19 cellular contexts compared by ENCODE assay signal in genomic region chr3:134609821-134610454, GRCh38. TPM values are rescaled to one million over a fixed set of nuclear protein-coding genes. Genes with fewer than 3 reads are reported as not detected.
DNase-seq lines count a peak whose midpoint lies in the region; ATAC-seq and TF ChIP-seq lines count a peak whose summit lies in the region.
"Had no signal": no experiment of that assay in that cellular context is flagged by ENCODE, and none has a peak within 500 bp of the region (broad histone marks: within the 10 kb centered on the region; RNA-seq: fewer than 3 reads in every experiment).

No MANE protein-coding gene starts in this region.

- H3K23ac ChIP-seq in neuronal stem cell (ENCODE audit: low read depth, low read length, poor library complexity) = no peak overlapping the region
- no peak overlapping the region for H3K23ac ChIP-seq in H9 (ENCODE audit: insufficient read length, low read depth, low read length)

- H3K4me2 ChIP-seq in neuronal stem cell (ENCODE audit: insufficient read depth, low read length, poor library complexity, severe bottlenecking) (no peak overlapping the region), H9 (ENCODE audit: insufficient read depth, insufficient read length, low read length) (no peak overlapping the region)
- H3K4me2 ChIP-seq: KMS-11 had no signal

- no peaks in the 10 kb centered on the region for H3K23me2 ChIP-seq in H9 (ENCODE audit: insufficient read length, low read depth, low read length, poor library complexity, severe bottlenecking)

- no peak for ATAC-seq in activated CD8-positive, alpha-beta memory T cell treated with anti-CD3 and anti-CD28 coated beads, Interleukin-2, amount 10 ng/mL, durations not matched to agents 7 days and 5 days
- no peak for ATAC-seq in HG03175 (IDR thresholded peaks at IDR 0.05; ENCODE audit: unreplicated experiment)

- H2AFZ ChIP-seq in neuronal stem cell (ENCODE audit: low read length) (no peak overlapping the region), H9 (ENCODE audit: low read length) (no peak overlapping the region)

- intact Hi-C loops in dorsolateral prefrontal cortex (cut with DNase I) = loop anchor here (10.0 kb wide), 2 partner anchors 635 to 895 kb away; no protein-coding TSS in a partner anchor

- H2BK120ac ChIP-seq in neuronal stem cell (ENCODE audit: low read depth, low read length) = no peak overlapping the region
- no peak overlapping the region for H2BK120ac ChIP-seq in H9 (ENCODE audit: low read depth, low read length, poor library complexity, severe bottlenecking)

- H2BK15ac ChIP-seq in neuronal stem cell (ENCODE audit: low read length) (no peak overlapping the region), H9 (ENCODE audit: low read depth, low read length) (no peak overlapping the region)

- no peak overlapping the region for H2BK5ac ChIP-seq in neuronal stem cell (ENCODE audit: low read length)
- no peak overlapping the region for H2BK5ac ChIP-seq in H9 (ENCODE audit: insufficient read length, low read length)

- no peaks in the 10 kb centered on the region for H3K79me2 ChIP-seq in H9 (ENCODE audit: insufficient read depth, low read length)

- H3K4me1 Mint-ChIP-seq in activated CD8-positive, alpha-beta memory T cell treated with anti-CD3 and anti-CD28 coated beads, Interleukin-2, amount 10 ng/mL, durations not matched to agents 7 days and 5 days = no peaks in the 10 kb centered on the region
- H3K4me1 Mint-ChIP-seq in chondrocyte (ENCODE audit: low read depth) (no peaks in the 10 kb centered on the region), H9 (peaks cover 0 to 4% of the 10 kb centered on the region in 2 experiments; a peak in 1 of 4 replicates)

- H3K9me3 ChIP-seq in neuronal stem cell (replicated peaks in 1 of 2; ENCODE audit: control insufficient read depth in 2 of 2, insufficient read depth in 1 of 2, low read depth in 1 of 2, low read length in 2 of 2) (no peaks in the 10 kb centered on the region), H9 (ENCODE audit: control insufficient read depth, low read depth, low read length) (no peaks in the 10 kb centered on the region)
- H3K9me3 ChIP-seq: Peyer's patch had no signal

- H4K20me1 ChIP-seq in H9 (ENCODE audit: control insufficient read depth, insufficient read depth, insufficient read length) = no peaks in the 10 kb centered on the region

- no peak overlapping the region for H2AK5ac ChIP-seq in neuronal stem cell (ENCODE audit: low read depth, low read length)
- no peak overlapping the region for H2AK5ac ChIP-seq in H9 (ENCODE audit: insufficient read length, low read length)

- H3K79me1 ChIP-seq in neuronal stem cell (ENCODE audit: low read depth, low read length) = no peaks in the 10 kb centered on the region
- H3K79me1 ChIP-seq in H9 (ENCODE audit: insufficient read depth, low read depth, low read length, poor library complexity, severe bottlenecking) = no peaks in the 10 kb centered on the region

- peak; percentile 31 for DNase-seq in activated CD8-positive, alpha-beta memory T cell treated with anti-CD3 and anti-CD28 coated beads, Interleukin-2, amount 10 ng/mL, durations not matched to agents 7 days and 5 days
- no peak for DNase-seq in activated CD8-positive, alpha-beta memory T cell treated with anti-CD3 and anti-CD28 coated beads, Interleukin-2, amount 50 U/mL, for 48 hours
- peak; percentile 67 for DNase-seq in chondrocyte (ENCODE audit: low spot score)
- DNase-seq in neuronal stem cell (ENCODE audit: low spot score) = no peak
- DNase-seq in H9 = no peak
- DNase-seq in dorsolateral prefrontal cortex = no peak
- DNase-seq: DND-41; MV-4-11; NCI-H1436 treated with DMSO at 0.1 percent for 48 hours; NCI-H2081; NCI-H2227 treated with DMSO at 0.1 percent for 48 hours; NCI-H69; NK-92 treated with Interleukin-12 subunit alpha and Interleukin-12 subunit beta, amount 100 ng/mL, for 24 hours; SW 1271 had no signal

- no peak overlapping the region for H2BK20ac ChIP-seq in H9 (ENCODE audit: low read depth, low read length, poor library complexity, severe bottlenecking)

- H3K36me3 Mint-ChIP-seq in activated CD8-positive, alpha-beta memory T cell treated with anti-CD3 and anti-CD28 coated beads, Interleukin-2, amount 10 ng/mL, durations not matched to agents 7 days and 5 days = no peaks in the 10 kb centered on the region
- no peaks in the 10 kb centered on the region for H3K36me3 Mint-ChIP-seq in chondrocyte (ENCODE audit: low read depth)
- H3K36me3 Mint-ChIP-seq in H9 (ENCODE audit: insufficient read depth in 1 of 3, low read depth in 3 of 3) = no peaks in the 10 kb centered on the region; a peak in 1 of 7 replicates

- H4K91ac ChIP-seq in neuronal stem cell (ENCODE audit: low read depth, low read length, poor library complexity) (no peak overlapping the region), H9 (ENCODE audit: insufficient read length, low read depth, low read length) (no peak overlapping the region)

- WGBS in neuronal stem cell (ENCODE audit: extremely low coverage in 2 of 2, insufficient read length in 2 of 2, insufficient replicate concordance in 1 of 2), 2 donors = no CpG with 5 or more reads among the region's 10 CpGs
- WGBS in H9 (ENCODE audit: extremely low coverage, insufficient read length, low lambda C conversion rate) = no CpG with 5 or more reads among the region's 10 CpGs

- H4K8ac ChIP-seq in neuronal stem cell (ENCODE audit: low read depth, low read length) (no peak overlapping the region), H9 (replicated peaks; ENCODE audit: insufficient read length, low read depth, low read length) (no peak overlapping the region)

- no peak overlapping the region for H3K27ac ChIP-seq in neuronal stem cell (replicated peaks; ENCODE audit: low read length)
- no peak overlapping the region for H3K27ac ChIP-seq in H9 (ENCODE audit: insufficient read length, low read depth, low read length)
- peak overlapping the region in 6 of 59 donors; percentile 17 to 60 (median 36) for H3K27ac ChIP-seq in dorsolateral prefrontal cortex
- H3K27ac ChIP-seq: KMS-11, Peyer's patch had no signal

- H3K36me3 ChIP-seq in neuronal stem cell (replicated peaks in 1 of 2; ENCODE audit: control insufficient read depth in 2 of 2, insufficient read depth in 2 of 2, low read length in 2 of 2) = no peaks in the 10 kb centered on the region
- H3K36me3 ChIP-seq: Peyer's patch had no signal

- H3K9ac ChIP-seq in neuronal stem cell (ENCODE audit: low read depth, low read length, poor library complexity) = no peak overlapping the region
- no peak overlapping the region for H3K9ac ChIP-seq in H9 (ENCODE audit: extremely low read depth, insufficient read length, low read length)
- H3K9ac ChIP-seq: KMS-11 had no signal

- no peak overlapping the region for H4K5ac ChIP-seq in H9 (ENCODE audit: insufficient read length, low read depth, low read length)

- H3K4me3 ChIP-seq in neuronal stem cell (ENCODE audit: low read length in 2 of 2) = no peak overlapping the region
- no peak overlapping the region for H3K4me3 ChIP-seq in dorsolateral prefrontal cortex
- H3K4me3 ChIP-seq: Peyer's patch had no signal

- no peak overlapping the region for H3T11ph ChIP-seq in H9 (ENCODE audit: low read length)

- H3K4me3 Mint-ChIP-seq in activated CD8-positive, alpha-beta memory T cell treated with anti-CD3 and anti-CD28 coated beads, Interleukin-2, amount 10 ng/mL, durations not matched to agents 7 days and 5 days = no peak overlapping the region
- H3K4me3 Mint-ChIP-seq in chondrocyte (ENCODE audit: unreplicated experiment) = no peak overlapping the region
- no peak overlapping the region for H3K4me3 Mint-ChIP-seq in H9

- TF ChIP-seq CTCF in chondrocyte (IDR thresholded peaks at IDR 0.05) (no peak), H9 (conservative IDR thresholded peaks at IDR 0.05) (no peak), dorsolateral prefrontal cortex (IDR thresholded peaks at IDR 0.05 in 54 of 56, conservative IDR thresholded peaks at IDR 0.05 in 2 of 56; ENCODE audit: low read depth in 1 of 56, partially characterized antibody in 56 of 56) (no peak)

- H3K14ac ChIP-seq in neuronal stem cell (ENCODE audit: low read length) (no peak overlapping the region), H9 (ENCODE audit: insufficient read depth, low read length) (no peak overlapping the region; the same call in 1 of the 2 replicates)

- H3K9me3 Mint-ChIP-seq in activated CD8-positive, alpha-beta memory T cell treated with anti-CD3 and anti-CD28 coated beads, Interleukin-2, amount 10 ng/mL, durations not matched to agents 7 days and 5 days (ENCODE audit: low read depth) = no peaks in the 10 kb centered on the region
- no peaks in the 10 kb centered on the region for H3K9me3 Mint-ChIP-seq in chondrocyte (ENCODE audit: low read depth)
- H3K9me3 Mint-ChIP-seq in H9 = no peaks in the 10 kb centered on the region

- H3K18ac ChIP-seq in neuronal stem cell (ENCODE audit: low read length) = peak overlapping the region; percentile 31
- no peak overlapping the region for H3K18ac ChIP-seq in H9 (ENCODE audit: insufficient read length, low read depth, low read length)

- peaks cover 21% of the 10 kb centered on the region for H3K27me3 Mint-ChIP-seq in activated CD8-positive, alpha-beta memory T cell treated with anti-CD3 and anti-CD28 coated beads, Interleukin-2, amount 10 ng/mL, durations not matched to agents 7 days and 5 days
- peaks cover 22% of the 10 kb centered on the region for H3K27me3 Mint-ChIP-seq in chondrocyte (ENCODE audit: low read depth)
- peaks cover 25% of the 10 kb centered on the region for H3K27me3 Mint-ChIP-seq in H9 (ENCODE audit: low read depth)

- H2BK12ac ChIP-seq in neuronal stem cell (ENCODE audit: low read length) = no peak overlapping the region
- no peak overlapping the region for H2BK12ac ChIP-seq in H9 (ENCODE audit: insufficient read length, low read depth, low read length)

- H3K27ac Mint-ChIP-seq in activated CD8-positive, alpha-beta memory T cell treated with anti-CD3 and anti-CD28 coated beads, Interleukin-2, amount 10 ng/mL, durations not matched to agents 7 days and 5 days = no peak overlapping the region
- H3K27ac Mint-ChIP-seq in chondrocyte (ENCODE audit: unreplicated experiment) (no peak overlapping the region), H9 (no peak overlapping the region)

- H3K27me3 ChIP-seq in neuronal stem cell (ENCODE audit: control insufficient read depth in 3 of 3, insufficient read depth in 3 of 3, low read depth in 1 of 3, low read length in 3 of 3) = no peaks in the 10 kb centered on the region
- H3K27me3 ChIP-seq in H9 (ENCODE audit: insufficient read depth, low read length) = no peaks in the 10 kb centered on the region
- H3K27me3 ChIP-seq in dorsolateral prefrontal cortex = no peaks in the 10 kb centered on the region
- H3K27me3 ChIP-seq: Peyer's patch had no signal

- H3K4ac ChIP-seq in neuronal stem cell (ENCODE audit: low read length) (no peak overlapping the region), H9 (ENCODE audit: low read depth, low read length) (no peak overlapping the region)

- H3K4me1 ChIP-seq in neuronal stem cell (ENCODE audit: control insufficient read depth in 2 of 2, insufficient read depth in 1 of 2, low read depth in 1 of 2, low read length in 2 of 2) = peaks cover 0 to 8% of the 10 kb centered on the region in 2 donors
- no peaks in the 10 kb centered on the region; the same call in 1 of the 2 replicates for H3K4me1 ChIP-seq in H9 (ENCODE audit: insufficient read depth, low read length)
- H3K4me1 ChIP-seq: Peyer's patch had no signal

- H3K56ac ChIP-seq in H9 (ENCODE audit: insufficient read length, low read depth, low read length) = no peak overlapping the region

- CTCF ChIA-PET in activated CD8-positive, alpha-beta memory T cell treated with anti-CD3 and anti-CD28 coated beads, Interleukin-2, amount 10 ng/mL, durations not matched to agents 7 days and 5 days (lab: Charles Lee) = no interaction called here

RNA-seq across cellular contexts. Expression of gene KY, which starts 40.9 kb away (rescaled TPM):
- not detected for total RNA-seq in activated CD8-positive, alpha-beta memory T cell treated with anti-CD3 and anti-CD28 coated beads, Interleukin-2, amount 10 ng/mL, durations not matched to agents 7 days and 5 days
- total RNA-seq in chondrocyte = 0.12 to 0.18 TPM in 2 of 3 replicates, not detected in the other
- 0.04 TPM for polyA plus RNA-seq in neuronal stem cell (2013, experiment 1 of 2)
- 0.03 TPM for polyA plus RNA-seq in neuronal stem cell (2013, experiment 2 of 2)
- total RNA-seq in H9 (2021) = not detected in 2 replicates
- total RNA-seq in dorsolateral prefrontal cortex = 10 to 100 TPM in 41 of 120 experiments, 1 to 10 TPM in 79; 4.3 to 14.2 (median 8.7) TPM
- total RNA-seq: H1, SK-MEL-5 had no signal
- polyA plus RNA-seq: H1 had no signal

Comparison
In these comparisons a context has a peak if more than half of its experiments do, and no peak if none do; other contexts are left out.
1. DNase-seq: peak in activated CD8-positive, alpha-beta memory T cell treated with anti-CD3 and anti-CD28 coated beads, Interleukin-2, amount 10 ng/mL, durations not matched to agents 7 days and 5 days (single experiment) and chondrocyte (single experiment); none in activated CD8-positive, alpha-beta memory T cell treated with anti-CD3 and anti-CD28 coated beads, Interleukin-2, amount 50 U/mL, for 48 hours (single experiment), neuronal stem cell (single experiment), H9 (single experiment) and dorsolateral prefrontal cortex (0 of 10).